ENCODE assay signal across 7 cellular contexts in genomic region chr5:1536298-1537165, GRCh38. TPM values are rescaled to one million over a fixed set of nuclear protein-coding genes. Genes with fewer than 3 reads are reported as not detected.
DNase-seq lines count a peak whose midpoint lies in the region; ATAC-seq and TF ChIP-seq lines count a peak whose summit lies in the region.

No MANE protein-coding gene starts in this region.

- WGBS in esophagus muscularis mucosa, result 81% methylated on average over 9 of the region's 9 CpGs

- DNase-seq in activated CD4-positive, alpha-beta T cell treated with anti-CD3 and anti-CD28 coated beads, Interleukin-2, amount 50 U/mL, for 4 hours, result peak; percentile 63 to 64
- DNase-seq in esophagus muscularis mucosa (ENCODE audit: extremely low spot score), result no peak
- DNase-seq in stimulated activated CD4-positive, alpha-beta T cell treated with anti-CD3 and anti-CD28 coated beads, Interleukin-12 subunit alpha, Interleukin-12 subunit beta, amount 100 ng/mL, for 4 hours, result peak; percentile 58
- no peak for DNase-seq in DMS53 (lab: John Stamatoyannopoulos, UW)
- DNase-seq in GDM1 (lab: John Stamatoyannopoulos, UW), result no peak

- H3K27me3 ChIP-seq in esophagus muscularis mucosa, result no peaks in the 10 kb centered on the region

- no peak for TF ChIP-seq POLR2A in esophagus muscularis mucosa (IDR thresholded peaks at IDR 0.05; ENCODE audit: low read depth)

- H3K4me3 ChIP-seq in esophagus muscularis mucosa, result peak overlapping the region; percentile 11 to 40 (median 27)

- no peak for TF ChIP-seq CTCF in esophagus muscularis mucosa (IDR thresholded peaks at IDR 0.05)

- ATAC-seq in GM19351 (IDR thresholded peaks at IDR 0.05; ENCODE audit: unreplicated experiment) (peak; percentile 98), HG03442 (IDR thresholded peaks at IDR 0.05; ENCODE audit: unreplicated experiment) (peak; percentile 98)

- intact Hi-C loops in esophagus muscularis mucosa (cut with DNase I), result no loop called here

- H3K27ac ChIP-seq in esophagus muscularis mucosa (replicated peaks in 1 of 4), result peak overlapping the region in 1 of 4 donors; percentile 37

- no peaks in the 10 kb centered on the region for H3K9me3 ChIP-seq in esophagus muscularis mucosa

- H3K36me3 ChIP-seq in esophagus muscularis mucosa, result no peaks in the 10 kb centered on the region

- TF ChIP-seq EP300 in esophagus muscularis mucosa (IDR thresholded peaks at IDR 0.05), result no peak

- peaks cover 1 to 10% (median 4%) of the 10 kb centered on the region in 4 donors for H3K4me1 ChIP-seq in esophagus muscularis mucosa

RNA-seq across cellular contexts. Expression of gene LPCAT1, which starts 12.8 kb away (rescaled TPM):
- 10 to 100 TPM; 22.5 to 51.7 (median 35.0) TPM for total RNA-seq in esophagus muscularis mucosa

Comparison
In these comparisons a context has a peak if more than half of its experiments do, and no peak if none do; other contexts are left out.
1. DNase-seq: peak in activated CD4-positive, alpha-beta T cell treated with anti-CD3 and anti-CD28 coated beads, Interleukin-2, amount 50 U/mL, for 4 hours (2 of 2) and stimulated activated CD4-positive, alpha-beta T cell treated with anti-CD3 and anti-CD28 coated beads, Interleukin-12 subunit alpha, Interleukin-12 subunit beta, amount 100 ng/mL, for 4 hours (single experiment); none in esophagus muscularis mucosa (single experiment), DMS53 (single experiment) and GDM1 (single experiment).